In genomic region chr21:40567511-40567910, GRCh38 we compare ENCODE assay signal across 21 cellular contexts.
DNase-seq lines count a peak whose midpoint lies in the region.
"Had no signal": no experiment of that assay in that cellular context is flagged by ENCODE, and none has a peak within 500 bp of the region (broad histone marks: within the 10 kb centered on the region; RNA-seq: fewer than 3 reads in every experiment).

No MANE protein-coding gene starts in this region.

- DNase-seq in NCI-H2227 (lab: John Stamatoyannopoulos, UW; ENCODE audit: unreplicated experiment), result peak; percentile 28
- DNase-seq in NCI-H2227 treated with DMSO at 0.1 percent for 48 hours (lab: John Stamatoyannopoulos, UW), result no peak
- DNase-seq in NCI-H2171 treated with DMSO at 0.1 percent for 48 hours (lab: John Stamatoyannopoulos, UW), result peak; percentile 70
- peak; percentile 50 for DNase-seq in adipocyte (ENCODE audit: low read depth)
- no peak for DNase-seq in 8988T
- no peak for DNase-seq in activated naive CD8-positive, alpha-beta T cell treated with anti-CD3 and anti-CD28 coated beads for 36 hours
- DNase-seq in activated T-cell treated with anti-CD3 and anti-CD28 coated beads for 4 hours, result no peak
- no peak for DNase-seq in retina
- DNase-seq: Calu3; CD8-positive, alpha-beta memory T cell; MV-4-11; NCI-H1417 treated with DMSO at 0.1 percent for 48 hours; NCI-H1930; NCI-H446 treated with DMSO at 0.1 percent for 48 hours; NCI-H774; PC-3; RPMI8226; SHP77; SW 1271; T-helper 17 cell had no signal

- H3K27ac Mint-ChIP-seq in activated naive CD8-positive, alpha-beta T cell treated with anti-CD3 and anti-CD28 coated beads for 36 hours, result no peak overlapping the region
- H3K27ac Mint-ChIP-seq: CD8-positive, alpha-beta memory T cell; IgD-negative memory B cell; T-helper 17 cell had no signal

- no peak overlapping the region for H3K4me3 ChIP-seq in adipocyte (ENCODE audit: low read length)

- no peaks in the 10 kb centered on the region for H3K36me3 Mint-ChIP-seq in activated naive CD8-positive, alpha-beta T cell treated with anti-CD3 and anti-CD28 coated beads for 36 hours
- H3K36me3 Mint-ChIP-seq: CD8-positive, alpha-beta memory T cell; IgD-negative memory B cell had no signal

- no peaks in the 10 kb centered on the region for H3K4me1 Mint-ChIP-seq in activated naive CD8-positive, alpha-beta T cell treated with anti-CD3 and anti-CD28 coated beads for 36 hours
- H3K4me1 Mint-ChIP-seq: CD8-positive, alpha-beta memory T cell; IgD-negative memory B cell; T-helper 17 cell had no signal

- H3K9me3 ChIP-seq in adipocyte (ENCODE audit: control insufficient read depth, low read length), result no peaks in the 10 kb centered on the region

- H3K4me3 Mint-ChIP-seq in activated naive CD8-positive, alpha-beta T cell treated with anti-CD3 and anti-CD28 coated beads for 36 hours, result no peak overlapping the region
- H3K4me3 Mint-ChIP-seq: CD8-positive, alpha-beta memory T cell; IgD-negative memory B cell; T-helper 17 cell had no signal

- H3K27me3 Mint-ChIP-seq in activated naive CD8-positive, alpha-beta T cell treated with anti-CD3 and anti-CD28 coated beads for 36 hours, result peaks cover 13% of the 10 kb centered on the region
- H3K27me3 Mint-ChIP-seq: CD8-positive, alpha-beta memory T cell; IgD-negative memory B cell; T-helper 17 cell had no signal

- no peaks in the 10 kb centered on the region for H3K4me1 ChIP-seq in adipocyte (ENCODE audit: control insufficient read depth, insufficient read depth, low read length)

- H3K9me3 Mint-ChIP-seq in activated naive CD8-positive, alpha-beta T cell treated with anti-CD3 and anti-CD28 coated beads for 36 hours, result peaks cover 5% of the 10 kb centered on the region

- no peak overlapping the region for H3K9ac ChIP-seq in adipocyte (ENCODE audit: low read length)

- no peaks in the 10 kb centered on the region for H3K27me3 ChIP-seq in adipocyte (replicated peaks; ENCODE audit: control insufficient read depth, insufficient read depth, low read length)

- no peaks in the 10 kb centered on the region for H3K36me3 ChIP-seq in adipocyte (ENCODE audit: control insufficient read depth, insufficient read depth, low read length, severe bottlenecking)

Comparison
In these comparisons a context has a peak if more than half of its experiments do, and no peak if none do; other contexts are left out.
1. DNase-seq: peak in NCI-H2227 (single experiment), NCI-H2171 treated with DMSO at 0.1 percent for 48 hours (single experiment) and adipocyte (single experiment); none in NCI-H2227 treated with DMSO at 0.1 percent for 48 hours (single experiment), 8988T (single experiment), activated naive CD8-positive, alpha-beta T cell treated with anti-CD3 and anti-CD28 coated beads for 36 hours (single experiment), activated T-cell treated with anti-CD3 and anti-CD28 coated beads for 4 hours (single experiment) and retina (single experiment).